ENCODE assay signal across 8 cellular contexts in the genomic region with DNA sequence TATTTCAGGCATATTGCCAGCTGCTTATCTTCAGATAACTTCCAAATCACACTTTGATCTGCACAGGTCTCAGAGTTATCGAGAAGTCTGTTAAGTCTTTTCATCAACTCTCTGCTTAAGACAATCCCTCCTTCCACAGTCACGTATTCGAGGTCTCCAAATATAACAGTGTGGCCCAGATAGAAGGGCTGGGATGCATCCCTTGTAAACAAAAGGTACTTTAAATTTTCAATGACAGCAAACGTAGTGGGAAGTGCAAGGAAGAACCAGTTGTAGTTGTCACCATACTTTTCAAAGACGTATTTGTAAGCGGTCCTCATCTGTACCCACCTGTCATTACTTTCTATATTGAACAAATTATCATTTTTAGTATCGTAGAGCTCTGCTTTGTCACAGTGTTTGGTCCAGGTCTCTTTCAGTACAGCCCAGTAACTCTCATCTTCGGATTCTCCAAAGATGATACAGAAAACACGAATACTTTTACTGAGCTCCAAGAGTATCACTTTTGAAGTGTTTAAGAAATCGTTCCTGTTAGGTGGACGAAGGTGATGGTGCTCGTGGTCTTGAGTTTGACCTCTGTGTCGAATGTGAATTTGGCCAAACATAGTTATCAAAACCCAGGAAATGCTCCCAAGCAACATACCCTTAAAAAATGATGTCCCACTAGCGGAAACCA. TPM values are rescaled to one million over a fixed set of nuclear protein-coding genes. Genes with fewer than 3 reads are reported as not detected.
DNase-seq lines count a peak whose midpoint lies in the region; ATAC-seq and TF ChIP-seq lines count a peak whose summit lies in the region.

No MANE protein-coding gene starts in this region.

- H3K27me3 Mint-ChIP-seq in activated T-helper 2 cell treated with anti-CD3 and anti-CD28 coated beads, Interferon-gamma antibody, Interleukin-2, Interleukin-4, amounts not matched to agents 10 μg/mL and 5 μg/mL and 100 μg/mL, durations not matched to agents 14 hours and 24 hours and 36 hours (ENCODE audit: low read depth), result peaks cover 5% of the 10 kb centered on the region
- peaks cover 23% of the 10 kb centered on the region for H3K27me3 Mint-ChIP-seq in stimulated activated memory B cell treated with anti-CD40 and anti-IgM and Interleukin-4, amounts not matched to agents 10 μg/mL and 1 μg/mL and 100 μg/mL, for 72 hours

- H3K36me3 ChIP-seq in HUES64 (ENCODE audit: insufficient read depth, low read length) (no peaks in the 10 kb centered on the region), hepatocyte (replicated peaks; ENCODE audit: insufficient read depth, low read depth) (no peaks in the 10 kb centered on the region)

- H3K4me1 Mint-ChIP-seq in activated T-helper 2 cell treated with anti-CD3 and anti-CD28 coated beads, Interferon-gamma antibody, Interleukin-2, Interleukin-4, amounts not matched to agents 10 μg/mL and 5 μg/mL and 100 μg/mL, durations not matched to agents 14 hours and 24 hours and 36 hours (ENCODE audit: low read depth), result peaks cover 12% of the 10 kb centered on the region
- H3K4me1 Mint-ChIP-seq in stimulated activated memory B cell treated with anti-CD40 and anti-IgM and Interleukin-4, amounts not matched to agents 10 μg/mL and 1 μg/mL and 100 μg/mL, for 72 hours, result peaks cover 8% of the 10 kb centered on the region

- H3K4me1 ChIP-seq in HUES64 (ENCODE audit: insufficient read depth, low read length) (no peaks in the 10 kb centered on the region), hepatocyte (ENCODE audit: insufficient read depth) (no peaks in the 10 kb centered on the region), foreskin keratinocyte (no peaks in the 10 kb centered on the region)

- WGBS in HUES64, result 95% methylated on average over 14 of the region's 14 CpGs
- 92% methylated on average over 14 of the region's 14 CpGs for WGBS in hepatocyte (ENCODE audit: low lambda C conversion rate, missing lambda C conversion rate)

- DNase-seq in activated T-helper 2 cell treated with anti-CD3 and anti-CD28 coated beads, Interferon-gamma antibody, Interleukin-2, Interleukin-4, amounts not matched to agents 10 μg/mL and 5 μg/mL and 100 μg/mL, durations not matched to agents 14 hours and 24 hours and 36 hours (ENCODE audit: low spot score), result no peak
- DNase-seq in hepatocyte (ENCODE audit: low spot score) (no peak), foreskin keratinocyte (no peak)
- DNase-seq in activated naive CD4-positive, alpha-beta T cell treated with Interleukin-2 at 50 U/mL for 16 hours, result no peak

- no peaks in the 10 kb centered on the region for H3K9me2 ChIP-seq in hepatocyte (replicated peaks; ENCODE audit: insufficient read depth)

- peak overlapping the region; percentile 69 for H3K27ac Mint-ChIP-seq in activated T-helper 2 cell treated with anti-CD3 and anti-CD28 coated beads, Interferon-gamma antibody, Interleukin-2, Interleukin-4, amounts not matched to agents 10 μg/mL and 5 μg/mL and 100 μg/mL, durations not matched to agents 14 hours and 24 hours and 36 hours
- no peak overlapping the region for H3K27ac Mint-ChIP-seq in stimulated activated memory B cell treated with anti-CD40 and anti-IgM and Interleukin-4, amounts not matched to agents 10 μg/mL and 1 μg/mL and 100 μg/mL, for 72 hours

- H4K20me1 ChIP-seq in hepatocyte (ENCODE audit: insufficient read depth, poor library complexity, severe bottlenecking), result no peaks in the 10 kb centered on the region

- peak overlapping the region; percentile 73 for H3K4me3 Mint-ChIP-seq in activated T-helper 2 cell treated with anti-CD3 and anti-CD28 coated beads, Interferon-gamma antibody, Interleukin-2, Interleukin-4, amounts not matched to agents 10 μg/mL and 5 μg/mL and 100 μg/mL, durations not matched to agents 14 hours and 24 hours and 36 hours (ENCODE audit: low read depth)
- H3K4me3 Mint-ChIP-seq in stimulated activated memory B cell treated with anti-CD40 and anti-IgM and Interleukin-4, amounts not matched to agents 10 μg/mL and 1 μg/mL and 100 μg/mL, for 72 hours, result peak overlapping the region; percentile 65

- H3K9me3 ChIP-seq in HUES64 (ENCODE audit: insufficient read depth, low read depth, low read length) (no peaks in the 10 kb centered on the region), hepatocyte (ENCODE audit: low read depth) (no peaks in the 10 kb centered on the region)

- peaks cover 16% of the 10 kb centered on the region for H3K9me3 Mint-ChIP-seq in activated T-helper 2 cell treated with anti-CD3 and anti-CD28 coated beads, Interferon-gamma antibody, Interleukin-2, Interleukin-4, amounts not matched to agents 10 μg/mL and 5 μg/mL and 100 μg/mL, durations not matched to agents 14 hours and 24 hours and 36 hours
- peaks cover 6% of the 10 kb centered on the region for H3K9me3 Mint-ChIP-seq in stimulated activated memory B cell treated with anti-CD40 and anti-IgM and Interleukin-4, amounts not matched to agents 10 μg/mL and 1 μg/mL and 100 μg/mL, for 72 hours

- ATAC-seq in stimulated activated memory B cell treated with anti-CD40 and anti-IgM and Interleukin-4, amounts not matched to agents 10 μg/mL and 1 μg/mL and 100 μg/mL, for 72 hours, result no peak
- ATAC-seq in foreskin keratinocyte (no peak), GM18870 (IDR thresholded peaks at IDR 0.05; ENCODE audit: unreplicated experiment) (no peak), GM18909 (IDR thresholded peaks at IDR 0.05; ENCODE audit: poor library complexity, unreplicated experiment) (no peak)

- no peaks in the 10 kb centered on the region for H3K79me2 ChIP-seq in hepatocyte

- H3K9ac ChIP-seq in HUES64 (ENCODE audit: low read depth, low read length), result no peak overlapping the region

- H2AFZ ChIP-seq in hepatocyte, result no peak overlapping the region

- H3K27ac ChIP-seq in HUES64 (ENCODE audit: low read depth, low read length), result no peak overlapping the region
- H3K27ac ChIP-seq in hepatocyte, result no peak overlapping the region
- H3K27ac ChIP-seq in foreskin keratinocyte, result no peak overlapping the region

- H3K4me3 ChIP-seq in HUES64 (ENCODE audit: low read length), result peak overlapping the region; percentile 30
- H3K4me3 ChIP-seq in hepatocyte, result no peak overlapping the region

- TF ChIP-seq CTCF in hepatocyte (IDR thresholded peaks at IDR 0.05; ENCODE audit: poor library complexity), result no peak
- TF ChIP-seq CTCF in foreskin keratinocyte (conservative IDR thresholded peaks at IDR 0.05), result no peak

- peak overlapping the region; percentile 54 for H3K4me2 ChIP-seq in hepatocyte

- intact Hi-C loops in activated T-helper 2 cell treated with anti-CD3 and anti-CD28 coated beads, Interferon-gamma antibody, Interleukin-2, Interleukin-4, amounts not matched to agents 10 μg/mL and 5 μg/mL and 100 μg/mL, durations not matched to agents 14 hours and 24 hours and 36 hours (cut with micrococcal nuclease), result no loop called here

- H3K27me3 ChIP-seq in HUES64 (ENCODE audit: insufficient read depth, low read length), result no peaks in the 10 kb centered on the region
- H3K27me3 ChIP-seq in hepatocyte, result no peaks in the 10 kb centered on the region
- H3K27me3 ChIP-seq in foreskin keratinocyte, result peaks cover 3% of the 10 kb centered on the region

- peaks cover 9% of the 10 kb centered on the region for H3K36me3 Mint-ChIP-seq in activated T-helper 2 cell treated with anti-CD3 and anti-CD28 coated beads, Interferon-gamma antibody, Interleukin-2, Interleukin-4, amounts not matched to agents 10 μg/mL and 5 μg/mL and 100 μg/mL, durations not matched to agents 14 hours and 24 hours and 36 hours (ENCODE audit: low read depth)
- peaks cover 10% of the 10 kb centered on the region for H3K36me3 Mint-ChIP-seq in stimulated activated memory B cell treated with anti-CD40 and anti-IgM and Interleukin-4, amounts not matched to agents 10 μg/mL and 1 μg/mL and 100 μg/mL, for 72 hours

RNA-seq across cellular contexts. Expression of gene C1GALT1C1L, which starts 0.4 kb away (rescaled TPM):
- polyA plus RNA-seq in HUES64 (2013, experiment 1 of 2), result not detected
- polyA plus RNA-seq in HUES64 (2013, experiment 2 of 2), result not detected
- total RNA-seq in activated T-helper 2 cell treated with anti-CD3 and anti-CD28 coated beads, Interferon-gamma antibody, Interleukin-2, Interleukin-4, amounts not matched to agents 10 μg/mL and 5 μg/mL and 100 μg/mL, durations not matched to agents 14 hours and 24 hours and 36 hours, result 0.74 and 1.1 TPM in 2 replicates
- total RNA-seq in hepatocyte, result 0.30 TPM in 1 of 2 replicates, not detected in the other
- not detected in 2 replicates for polyA plus RNA-seq in hepatocyte
- total RNA-seq in foreskin keratinocyte, result 0.11 TPM in 1 of 2 replicates, not detected in the other
- 0.27 TPM in 1 of 2 replicates, not detected in the other for polyA plus RNA-seq in foreskin keratinocyte

RNA-seq across cellular contexts. Expression of gene PLEKHH2, which starts 38.7 kb away (rescaled TPM):
- polyA plus RNA-seq in HUES64 (2013, experiment 1 of 2), result 1.4 TPM
- polyA plus RNA-seq in HUES64 (2013, experiment 2 of 2), result 3.1 TPM
- total RNA-seq in activated T-helper 2 cell treated with anti-CD3 and anti-CD28 coated beads, Interferon-gamma antibody, Interleukin-2, Interleukin-4, amounts not matched to agents 10 μg/mL and 5 μg/mL and 100 μg/mL, durations not matched to agents 14 hours and 24 hours and 36 hours, result 21.3 and 25.1 TPM in 2 replicates
- total RNA-seq in hepatocyte, result 3.6 and 5.1 TPM in 2 replicates
- 2.2 and 3.3 TPM in 2 replicates for polyA plus RNA-seq in hepatocyte
- total RNA-seq in foreskin keratinocyte, result 0.85 and 1.2 TPM in 2 replicates
- 0.16 and 0.17 TPM in 2 replicates for polyA plus RNA-seq in foreskin keratinocyte
